Comparison of ENCODE assay signal across 17 cellular contexts in genomic region chr6:105380634-105381033, GRCh38. TPM values are rescaled to one million over a fixed set of nuclear protein-coding genes. Genes with fewer than 3 reads are reported as not detected.
A peak's percentile ranks its signal among the peaks of the same experiment; 100 is the strongest.
DNase-seq lines count a peak whose midpoint lies in the region; ATAC-seq, FAIRE-seq and TF ChIP-seq lines count a peak whose summit lies in the region.
"Had no signal": no experiment of that assay in that cellular context is flagged by ENCODE, and none has a peak within 500 bp of the region (broad histone marks: within the 10 kb centered on the region; RNA-seq: fewer than 3 reads in every experiment).

No MANE protein-coding gene starts in this region.

- H3K36me3 ChIP-seq in Caco-2 (ENCODE audit: control insufficient read depth, insufficient read depth, low read length), result peaks cover 5% of the 10 kb centered on the region
- H3K36me3 ChIP-seq in Peyer's patch, result peaks cover 0 to 7% (median 0%) of the 10 kb centered on the region in 3 donors
- H3K36me3 ChIP-seq in small intestine (ENCODE audit: control insufficient read depth in 2 of 2, insufficient read depth in 2 of 2, low read length in 2 of 2), result peaks cover 0 to 2% of the 10 kb centered on the region in 2 donors

- no peak for FAIRE-seq in small intestine (lab: Jason Lieb, UNC)
- FAIRE-seq: A204.1, G401.6, GM12891 had no signal

- CTCF ChIA-PET in Caco-2 (lab: Charles Lee), result no interaction called here

- no peak overlapping the region for H3K4me3 Mint-ChIP-seq in Caco-2 (ENCODE audit: unreplicated experiment)
- no peak overlapping the region for H3K4me3 Mint-ChIP-seq in glutamatergic neuron (ENCODE audit: unreplicated experiment)
- H3K4me3 Mint-ChIP-seq: B cell; CD4-positive, alpha-beta T cell; GM23338 had no signal

- H3K27me3 Mint-ChIP-seq in Caco-2 (ENCODE audit: insufficient read depth, unreplicated experiment), result no peaks in the 10 kb centered on the region
- H3K27me3 Mint-ChIP-seq in glutamatergic neuron (ENCODE audit: unreplicated experiment), result no peaks in the 10 kb centered on the region
- H3K27me3 Mint-ChIP-seq: B cell; CD4-positive, alpha-beta T cell had no signal

- BruUV-seq in Caco-2 (replicated peaks; lab: Mats Ljungman, UMichigan), result no TSS peak

- no peak for TF ChIP-seq CTCF in Caco-2 (IDR thresholded peaks at IDR 0.05; ENCODE audit: insufficient read depth in 1 of 2, low read depth in 1 of 2, low read length in 1 of 2, severe bottlenecking in 1 of 2, unreplicated experiment in 1 of 2)
- no peak for TF ChIP-seq CTCF in Peyer's patch (IDR thresholded peaks at IDR 0.05)
- no peak for TF ChIP-seq CTCF in glutamatergic neuron (IDR thresholded peaks at IDR 0.05; ENCODE audit: partially characterized antibody, unreplicated experiment)

- H3K4me1 ChIP-seq in Caco-2 (peaks cover 54% of the 10 kb centered on the region), Peyer's patch (peaks cover 0 to 25% (median 0%) of the 10 kb centered on the region in 4 donors), small intestine (ENCODE audit: control insufficient read depth in 2 of 2, insufficient read depth in 1 of 2, low read depth in 1 of 2, low read length in 1 of 2) (peaks cover 11 to 12% of the 10 kb centered on the region in 2 donors)

- DNase-seq in Caco-2, result peak in 1 of 2 experiments; percentile 22
- peak in 2 of 3 donors; percentile 54 to 60 for DNase-seq in Peyer's patch
- DNase-seq in glutamatergic neuron, result no peak
- DNase-seq in small intestine, result peak; percentile 44
- no peak for DNase-seq in activated CD8-positive, alpha-beta memory T cell treated with anti-CD3 and anti-CD28 coated beads, Interleukin-2, amount 50 U/mL, for 4 hours
- no peak for DNase-seq in DMS153 (lab: John Stamatoyannopoulos, UW)
- DNase-seq: C1 segment of cervical spinal cord; CD4-positive, alpha-beta T cell; DMS79 treated with DMSO at 0.1 percent for 48 hours; EL; H7 had no signal

- H3K27ac Mint-ChIP-seq in Caco-2 (ENCODE audit: unreplicated experiment) (peak overlapping the region; percentile 9), glutamatergic neuron (ENCODE audit: unreplicated experiment) (peak overlapping the region; percentile 35)
- H3K27ac Mint-ChIP-seq: B cell; CD4-positive, alpha-beta T cell had no signal

- WGBS in small intestine, 3 donors, result 23 to 52% (median 27%) methylated on average over 2 of the region's 2 CpGs

- H3K36me3 Mint-ChIP-seq in Caco-2 (ENCODE audit: insufficient read depth, unreplicated experiment) (peaks cover 26% of the 10 kb centered on the region), glutamatergic neuron (ENCODE audit: unreplicated experiment) (no peaks in the 10 kb centered on the region)

- H3K4me3 ChIP-seq in Caco-2 (ENCODE audit: low read depth, low read length) (no peak overlapping the region), Peyer's patch (no peak overlapping the region), small intestine (ENCODE audit: low read depth in 1 of 2, low read length in 2 of 2) (no peak overlapping the region)
- H3K4me3 ChIP-seq: GM23338 had no signal

- ATAC-seq in HG03280 (IDR thresholded peaks at IDR 0.05; ENCODE audit: unreplicated experiment), result no peak
- ATAC-seq: GM23338 had no signal

- intact Hi-C loops in Caco-2 (cut with micrococcal nuclease; ENCODE audit: unreplicated experiment), result loop anchor here (2.0 kb wide), 1 partner anchor 20 kb away; no protein-coding TSS in a partner anchor

- H3K27ac ChIP-seq in Peyer's patch, result peak overlapping the region in 1 of 4 donors; percentile 27
- H3K27ac ChIP-seq in small intestine (ENCODE audit: low read depth in 1 of 2, low read length in 1 of 2), result no peak overlapping the region

- H3K9me3 Mint-ChIP-seq in Caco-2 (ENCODE audit: unreplicated experiment) (no peaks in the 10 kb centered on the region), glutamatergic neuron (ENCODE audit: unreplicated experiment) (peaks cover 6% of the 10 kb centered on the region)
- H3K9me3 Mint-ChIP-seq: CD4-positive, alpha-beta T cell; GM23338 had no signal

- H3K9me3 ChIP-seq in Caco-2 (no peaks in the 10 kb centered on the region), Peyer's patch (no peaks in the 10 kb centered on the region), small intestine (ENCODE audit: control insufficient read depth, low read depth) (no peaks in the 10 kb centered on the region)

- H3K27me3 ChIP-seq in Caco-2 (replicated peaks; ENCODE audit: control insufficient read depth, insufficient read depth, low read length) (no peaks in the 10 kb centered on the region), Peyer's patch (no peaks in the 10 kb centered on the region), small intestine (ENCODE audit: control insufficient read depth in 2 of 2, insufficient read depth in 2 of 2, low read length in 2 of 2) (no peaks in the 10 kb centered on the region)

- H3K4me1 Mint-ChIP-seq in Caco-2 (ENCODE audit: low read depth, unreplicated experiment) (peaks cover 44% of the 10 kb centered on the region), glutamatergic neuron (ENCODE audit: low read depth, unreplicated experiment) (peaks cover 45% of the 10 kb centered on the region)
- H3K4me1 Mint-ChIP-seq: B cell had no signal

- no peak for TF ChIP-seq POLR2A in Peyer's patch (IDR thresholded peaks at IDR 0.05)

- POLR2A ChIA-PET in Caco-2 (lab: Charles Lee), result no interaction called here

RNA-seq across cellular contexts. Expression of gene PREP, which starts 22.2 kb away (rescaled TPM):
- total RNA-seq in Caco-2 (2022), result 66.5 and 69.9 TPM in 2 replicates
- 10 to 100 TPM; 47.0 to 69.6 (median 54.8) TPM for total RNA-seq in Peyer's patch
- total RNA-seq in glutamatergic neuron (ENCODE audit: unreplicated experiment), result 206 TPM
- 10 to 100 TPM; 26.5 to 48.8 (median 36.2) TPM for polyA plus RNA-seq in small intestine

Comparison
In these comparisons a context has a peak if more than half of its experiments do, and no peak if none do; other contexts are left out.
1. DNase-seq: peak in Peyer's patch (2 of 3) and small intestine (single experiment); none in glutamatergic neuron (single experiment), activated CD8-positive, alpha-beta memory T cell treated with anti-CD3 and anti-CD28 coated beads, Interleukin-2, amount 50 U/mL, for 4 hours (single experiment) and DMS153 (single experiment).